In genomic region chr22:31290494-31291402, GRCh38 we compare ENCODE assay signal across 8 cellular contexts. TPM values are rescaled to one million over a fixed set of nuclear protein-coding genes. Genes with fewer than 3 reads are reported as not detected.
DNase-seq lines count a peak whose midpoint lies in the region; ATAC-seq and TF ChIP-seq lines count a peak whose summit lies in the region.

No MANE protein-coding gene starts in this region.

- no TSS peak for BruUV-seq in OCI-LY7 (replicated peaks; lab: Mats Ljungman, UMichigan)

- peaks cover 19% of the 10 kb centered on the region; the same call in 1 of the 2 replicates for H3K79me2 ChIP-seq in OCI-LY7 (ENCODE audit: insufficient read depth, low read depth, low read length)

- ATAC-seq in GM21447 (IDR thresholded peaks at IDR 0.05; ENCODE audit: unreplicated experiment), result peak; percentile 81

- H3K27me3 ChIP-seq in HUES64 (ENCODE audit: insufficient read depth, low read length), result peaks cover 31% of the 10 kb centered on the region
- H3K27me3 ChIP-seq in mucosa of rectum (ENCODE audit: control insufficient read depth in 2 of 2, insufficient read depth in 2 of 2, low read length in 2 of 2), result no peaks in the 10 kb centered on the region

- H3K4me3 ChIP-seq in HUES64 (ENCODE audit: low read length), result peak overlapping the region; percentile 54
- peak overlapping the region; percentile 72 for H3K4me3 ChIP-seq in OCI-LY7 (ENCODE audit: low read depth, low read length, poor library complexity, severe bottlenecking)
- H3K4me3 ChIP-seq in mucosa of rectum (ENCODE audit: low read length in 2 of 2), result peak overlapping the region; percentile 75 to 93

- H3K9me3 ChIP-seq in HUES64 (ENCODE audit: insufficient read depth, low read depth, low read length) (no peaks in the 10 kb centered on the region), OCI-LY7 (ENCODE audit: low read length) (0 out of 2 replicates have a peak, but pooled peaks cover 5% of the 10 kb centered on the region), mucosa of rectum (ENCODE audit: control insufficient read depth in 2 of 2, low read length in 2 of 2) (no peaks in the 10 kb centered on the region)

- H3K4me1 ChIP-seq in HUES64 (ENCODE audit: insufficient read depth, low read length), result peaks cover 12% of the 10 kb centered on the region
- peaks cover 67% of the 10 kb centered on the region for H3K4me1 ChIP-seq in OCI-LY7 (ENCODE audit: insufficient read depth, low read length, poor library complexity, severe bottlenecking)
- peaks cover 15 to 25% of the 10 kb centered on the region in 2 donors for H3K4me1 ChIP-seq in mucosa of rectum (ENCODE audit: control insufficient read depth in 2 of 2, insufficient read depth in 2 of 2, low read length in 2 of 2)

- CTCF ChIA-PET in OCI-LY7 (lab: Charles Lee; ENCODE audit: unreplicated experiment), result interaction anchor here (0.6 kb wide), 2 partner anchors 206 to 1071 kb away, joined by 3 read pairs; no protein-coding TSS in a partner anchor

- no peaks in the 10 kb centered on the region for H3K9me2 ChIP-seq in OCI-LY7 (ENCODE audit: insufficient read depth, low read length)

- intact Hi-C loops in OCI-LY7 (cut with micrococcal nuclease; ENCODE audit: unreplicated experiment), result loop anchor here (5.0 kb wide), 4 partner anchors 78 to 853 kb away; partner anchors contain the start of gene LIMK2

- DNase-seq in D341Med (ENCODE audit: low spot score), result peak; percentile 98
- peak; percentile 94 for DNase-seq in OCI-LY7 (ENCODE audit: low spot score)
- peak; percentile 92 for DNase-seq in activated T-cell treated with anti-CD3 and anti-CD28 coated beads for 48 hours (ENCODE audit: low read depth)
- DNase-seq in epithelial cell of prostate (ENCODE audit: low read depth, low spot score), result peak; percentile 78
- DNase-seq in stimulated activated CD8-positive, alpha-beta memory T cell treated with anti-CD3 and anti-CD28 coated beads, Interleukin-4, amount 100 ng/mL, for 48 hours, result peak; percentile 94

- no peaks in the 10 kb centered on the region for H4K20me1 ChIP-seq in OCI-LY7 (ENCODE audit: insufficient read depth, low read length)

- H3K9ac ChIP-seq in HUES64 (ENCODE audit: low read depth, low read length) (0 out of 2 replicates have a peak overlapping the region, but pooled peaks have one; percentile 21), mucosa of rectum (ENCODE audit: low read depth in 1 of 2, low read length in 2 of 2) (peak overlapping the region; percentile 83 to 100)

- H3K27ac ChIP-seq in HUES64 (ENCODE audit: low read depth, low read length) (no peak overlapping the region), OCI-LY7 (ENCODE audit: low read depth, low read length, poor library complexity, severe bottlenecking) (peak overlapping the region; percentile 88), epithelial cell of prostate (peak overlapping the region; percentile 97), mucosa of rectum (ENCODE audit: low read depth in 2 of 2, low read length in 2 of 2) (peak overlapping the region; percentile 97 to 99)

- H3K36me3 ChIP-seq in HUES64 (ENCODE audit: insufficient read depth, low read length) (no peaks in the 10 kb centered on the region), OCI-LY7 (ENCODE audit: insufficient read depth, low read length) (no peaks in the 10 kb centered on the region), mucosa of rectum (ENCODE audit: control insufficient read depth in 2 of 2, insufficient read depth in 2 of 2, low read length in 2 of 2) (peaks cover 24% of the 10 kb centered on the region in 2 donors)

- 1% methylated on average over 91 of the region's 91 CpGs for WGBS in HUES64

- peak overlapping the region; percentile 99 for H3K4me2 ChIP-seq in OCI-LY7 (ENCODE audit: low read length)

- no peak for TF ChIP-seq CTCF in OCI-LY7 (conservative IDR thresholded peaks at IDR 0.05; ENCODE audit: low read length)

- POLR2A ChIA-PET in OCI-LY7 (lab: Charles Lee), result interaction anchor here (0.6 to 4.9 kb wide), 13 partner anchors 10 to 447 kb away, joined by 3 to 18 read pairs (median 4); partner anchors contain the start of genes LIMK2, MORC2, PATZ1 and TUG1

- 0 out of 2 replicates have a peak overlapping the region, but pooled peaks have one; percentile 45 for H2AFZ ChIP-seq in OCI-LY7 (ENCODE audit: low read length)

RNA-seq across cellular contexts. Expression of gene PIK3IP1, which starts 1.5 kb away (rescaled TPM):
- 0.90 TPM for polyA plus RNA-seq in HUES64 (2013, experiment 1 of 2)
- 1.7 TPM for polyA plus RNA-seq in HUES64 (2013, experiment 2 of 2)
- total RNA-seq in OCI-LY7 (2014; rRNA removed; shearing (Covaris generic)), result 15.9 and 20.4 TPM in 2 replicates
- total RNA-seq in OCI-LY7 (2022), result 17.0 and 17.1 TPM in 2 replicates

RNA-seq across cellular contexts. Expression of gene PATZ1, which starts 55.4 kb away (rescaled TPM):
- 51.1 TPM for polyA plus RNA-seq in HUES64 (2013, experiment 1 of 2)
- polyA plus RNA-seq in HUES64 (2013, experiment 2 of 2), result 52.4 TPM
- total RNA-seq in OCI-LY7 (2014; rRNA removed; shearing (Covaris generic)), result 47.7 and 53.4 TPM in 2 replicates
- total RNA-seq in OCI-LY7 (2022), result 44.3 and 49.2 TPM in 2 replicates
